2 cellular contexts compared by ENCODE assay signal in genomic region chr17:76529224-76529642, GRCh38.
A peak's percentile ranks its signal among the peaks of the same experiment; 100 is the strongest.
TF ChIP-seq lines count a peak whose summit lies in the region.

No MANE protein-coding gene starts in this region.

TF ChIP-seq in HEK293, 187 proteins besides CTCF, POLR2A, EP300 and RAD21 (continued from another document and continues in another):
- TF ChIP-seq PRDM4 (tag by site-specific recombination; IDR thresholded peaks at IDR 0.05) (peak; percentile 67), ZNF449 (tag by site-specific recombination; IDR thresholded peaks at IDR 0.05) (peak; percentile 41; the same call in 1 of the 2 replicates), ZNF629 (tag by site-specific recombination; IDR thresholded peaks at IDR 0.05) (no peak), ZNF423 (tag by site-specific recombination; IDR thresholded peaks at IDR 0.05) (0 out of 2 replicates have a peak, but pooled peaks have one; percentile 74), PRDM2 (tag by site-specific recombination; IDR thresholded peaks at IDR 0.05; ENCODE audit: borderline replicate concordance) (no peak), GLIS1 (tag by site-specific recombination; IDR thresholded peaks at IDR 0.05) (no peak), GFI1B (tag by site-specific recombination; IDR thresholded peaks at IDR 0.05) (no peak), ZNF670 (tag by site-specific recombination; IDR thresholded peaks at IDR 0.05; ENCODE audit: low read depth) (no peak), ZNF639 (tag by site-specific recombination; IDR thresholded peaks at IDR 0.05) (no peak), ZNF350 (tag by site-specific recombination; IDR thresholded peaks at IDR 0.05) (no peak)

TF ChIP-seq in K562, 482 proteins besides CTCF, POLR2A, EP300 and RAD21 (continued from another document):
- TF ChIP-seq HINFP (tag; conservative IDR thresholded peaks at IDR 0.05; ENCODE audit: low read depth) = no peak
- no peak for TF ChIP-seq ZNF324 (CRISPR knock-in tag; IDR thresholded peaks at IDR 0.05)
- TF ChIP-seq TRIM24 (IDR thresholded peaks at IDR 0.05) = no peak
- peak; percentile 23; the same call in 1 of the 2 replicates for TF ChIP-seq TEAD2 (tag; IDR thresholded peaks at IDR 0.05)
- no peak for TF ChIP-seq HMG20B (CRISPR knock-in tag; IDR thresholded peaks at IDR 0.05)
- TF ChIP-seq MNT (conservative IDR thresholded peaks at IDR 0.05) = peak in 1 of 2 experiments; percentile 16; a peak in 1 of 4 replicates
- TF ChIP-seq ZNF592 (IDR thresholded peaks at IDR 0.05) = no peak
- peak; percentile 74 for TF ChIP-seq MAX (CRISPR knock-in tag; IDR thresholded peaks at IDR 0.05)
- no peak for TF ChIP-seq AFF1 (IDR thresholded peaks at IDR 0.05; ENCODE audit: low read depth in 1 of 2, partially characterized antibody in 2 of 2)
- peak; percentile 8; the same call in 1 of the 2 replicates for TF ChIP-seq EP400 (IDR thresholded peaks at IDR 0.05)
- peak in 1 of 2 experiments; percentile 69 for TF ChIP-seq E2F6 (IDR thresholded peaks at IDR 0.05; ENCODE audit: borderline replicate concordance in 1 of 2, extremely low read depth in 1 of 2, insufficient read depth in 1 of 2, insufficient read length in 1 of 2, low read depth in 1 of 2, low read length in 1 of 2, poor library complexity in 1 of 2, severe bottlenecking in 1 of 2)
- no peak for TF ChIP-seq NBN (IDR thresholded peaks at IDR 0.05; ENCODE audit: low read depth)
- TF ChIP-seq THAP12 (CRISPR knock-in tag; IDR thresholded peaks at IDR 0.05) = peak; percentile 9; the same call in 1 of the 2 replicates
- 0 out of 2 replicates have a peak, but pooled peaks have one; percentile 45 for TF ChIP-seq DPF2 (IDR thresholded peaks at IDR 0.05)
- no peak for TF ChIP-seq MECOM (CRISPR knock-in tag; IDR thresholded peaks at IDR 0.05)
- no peak for TF ChIP-seq TEAD4 (IDR thresholded peaks at IDR 0.05; ENCODE audit: low read length)
- no peak for TF ChIP-seq TEAD4 (CRISPR knock-in tag; IDR thresholded peaks at IDR 0.05; ENCODE audit: borderline replicate concordance)
- no peak for TF ChIP-seq ZZZ3 (IDR thresholded peaks at IDR 0.05)
- TF ChIP-seq HDAC2 (IDR thresholded peaks at IDR 0.05) = 0 out of 2 replicates have a peak, but pooled peaks have one; percentile 11
- TF ChIP-seq ZSCAN32 (CRISPR knock-in tag; IDR thresholded peaks at IDR 0.05) = 0 out of 2 replicates have a peak, but pooled peaks have one; percentile 10
- no peak for TF ChIP-seq ZNF12 (CRISPR knock-in tag; IDR thresholded peaks at IDR 0.05)
- no peak for TF ChIP-seq ZNF232 (CRISPR knock-in tag; IDR thresholded peaks at IDR 0.05)
- no peak for TF ChIP-seq ZBTB17 (CRISPR knock-in tag; IDR thresholded peaks at IDR 0.05)
- no peak for TF ChIP-seq ZFP36 (IDR thresholded peaks at IDR 0.05; ENCODE audit: low read depth, low read length, partially characterized antibody)
